ENCODE assay signal across 8 cellular contexts in the genomic region with DNA sequence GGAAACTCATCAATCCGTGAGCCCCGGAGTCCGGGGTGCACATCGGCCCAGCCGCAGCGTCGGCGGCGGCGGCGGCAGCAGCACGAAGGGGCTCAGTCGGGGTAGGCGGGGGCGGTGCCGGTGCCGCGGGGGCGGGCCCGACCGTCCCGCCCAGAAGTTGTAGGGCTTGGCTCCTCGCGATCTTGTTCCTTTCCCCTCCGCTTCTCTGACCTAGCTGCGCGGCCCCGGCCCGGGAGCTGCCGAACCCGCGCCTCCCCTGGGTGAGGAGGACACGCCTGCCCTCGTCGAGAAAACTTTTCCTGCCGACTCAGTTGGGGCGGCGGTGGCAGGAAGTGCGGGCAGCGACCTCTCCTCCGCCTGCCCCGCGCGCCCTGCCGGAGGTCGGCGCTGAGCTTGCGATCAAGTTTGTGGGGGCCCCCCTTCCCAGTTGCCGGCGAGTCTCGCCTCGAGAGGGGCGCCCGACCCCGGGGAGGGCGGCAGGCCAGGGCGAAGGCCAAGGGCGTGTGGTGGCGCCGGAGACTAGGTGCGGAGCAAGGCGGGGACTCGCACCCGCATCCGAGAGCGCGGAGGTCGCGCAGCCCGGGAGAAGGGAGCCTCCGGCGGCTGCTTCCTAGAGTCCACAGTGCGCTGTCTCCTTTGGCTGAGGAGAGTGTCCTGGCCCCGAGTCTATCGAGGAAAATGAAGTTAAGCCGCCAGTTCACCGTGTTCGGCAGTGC. TPM values are rescaled to one million over a fixed set of nuclear protein-coding genes. Genes with fewer than 3 reads are reported as not detected.
DNase-seq lines count a peak whose midpoint lies in the region; ATAC-seq and TF ChIP-seq lines count a peak whose summit lies in the region.

TSS of gene MAN2A1 (plus strand) at position 188 of the 716 bp plus-strand sequence. CDS start at position 679, 491 bp downstream.

- peak within 1 kb of the TSS; percentile 74 for H3K4me3 ChIP-seq in lung

- peak; percentile 37 for ATAC-seq in GM18861 (IDR thresholded peaks at IDR 0.05; ENCODE audit: unreplicated experiment)
- peak; percentile 46 for ATAC-seq in HG03103 (IDR thresholded peaks at IDR 0.05; ENCODE audit: low read depth, unreplicated experiment)
- ATAC-seq in lung (ENCODE audit: insufficient read depth, low FRiP score): peak; percentile 75

- no peaks in the 10 kb centered on the region for H3K9me3 ChIP-seq in lung (ENCODE audit: control insufficient read depth in 2 of 2, insufficient read depth in 1 of 2, low read length in 1 of 2)

- WGBS in lung, 2 donors: 0% methylated on average over 72 to 78 of the region's 78 CpGs

- peak within 1 kb of the TSS; percentile 93 to 100 for H3K27ac ChIP-seq in lung (ENCODE audit: low read depth in 1 of 2, low read length in 1 of 2)

- in situ Hi-C loops in ACHN (cut with HindIII; ENCODE audit: low pct_ligation_motif_present, low pct_unique_long_range_greater_than_20kb, low sequenced_read_pairs): no loop called here

- TF ChIP-seq CTCF in lung (IDR thresholded peaks at IDR 0.05; ENCODE audit: control extremely low read depth, extremely low read depth): no peak

- peaks cover under 1 to 10% of the 10 kb centered on the region in 2 donors for H3K4me1 ChIP-seq in lung (ENCODE audit: control insufficient read depth in 2 of 2, insufficient read depth in 2 of 2, low read length in 2 of 2)

- no peaks in the 10 kb centered on the region for H3K27me3 ChIP-seq in lung (ENCODE audit: control insufficient read depth, insufficient read depth)

- H3K36me3 ChIP-seq in lung (ENCODE audit: control insufficient read depth in 2 of 2, insufficient read depth in 2 of 2, low read length in 2 of 2): no peaks in the 10 kb centered on the region

- DNase-seq in ACHN: peak; percentile 72
- DNase-seq in NCI-H510A treated with DMSO at 0.1 percent for 48 hours (lab: John Stamatoyannopoulos, UW): peak; percentile 47
- peak; percentile 80 to 81 for DNase-seq in activated CD4-positive, alpha-beta T cell treated with anti-CD3 and anti-CD28 coated beads, Interleukin-2, amount 50 U/mL, for 4 hours
- DNase-seq in ecto neural progenitor cell (ENCODE audit: low spot score): peak; percentile 80
- DNase-seq in lung (ENCODE audit: low spot score): peak; percentile 76
- peak; percentile 69 for DNase-seq in stimulated activated CD8-positive, alpha-beta memory T cell treated with anti-CD3 and anti-CD28 coated beads, Interleukin-12 subunit alpha, Interleukin-12 subunit beta, amount 100 ng/mL, for 1 hour (ENCODE audit: low read depth)

RNA-seq across cellular contexts. Expression of gene MAN2A1, which starts in this region (rescaled TPM):
- total RNA-seq in lung: 10 to 100 TPM; 36.4 to 65.1 TPM
- 10 to 100 TPM in 1 of 2 donors, 1 to 10 TPM in 1; 7.8 to 14.2 TPM for polyA plus RNA-seq in lung

Comparison
In these comparisons a context has a peak if more than half of its experiments do, and no peak if none do; other contexts are left out.
1. Peak in every context shown above with its lines: DNase-seq, ATAC-seq, H3K4me3 ChIP-seq and H3K27ac ChIP-seq.